Comparison of ENCODE assay signal across 18 cellular contexts in the genomic region with DNA sequence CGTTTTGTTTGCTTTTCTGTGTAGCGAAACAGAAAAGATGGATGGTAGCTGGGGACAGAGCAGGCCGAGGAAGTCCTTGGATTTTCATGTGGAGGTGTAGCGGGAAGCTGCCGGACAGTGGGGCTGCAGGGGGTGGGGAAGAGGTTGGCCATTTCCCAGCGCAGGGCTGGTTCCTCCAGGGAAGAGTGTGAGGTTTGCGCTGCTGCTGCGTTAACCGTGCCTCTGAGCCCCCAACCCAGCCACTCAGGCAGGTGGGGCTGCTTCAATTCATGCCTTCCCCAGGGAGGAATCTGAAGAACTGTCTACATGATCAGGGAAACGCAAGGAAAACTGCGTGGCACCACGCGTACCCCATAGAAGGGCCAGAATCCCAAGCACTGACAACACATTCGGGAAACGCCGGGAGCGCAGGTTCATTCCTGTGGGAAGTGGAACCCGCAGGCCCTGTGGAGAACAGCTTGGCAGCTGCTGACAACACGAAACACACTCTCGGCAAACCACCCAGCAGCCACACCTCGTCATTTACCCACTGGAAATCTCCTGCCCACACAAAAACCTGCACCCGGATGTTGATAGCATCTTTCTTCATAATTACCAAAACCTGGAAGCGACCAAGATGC. TPM values are rescaled to one million over a fixed set of nuclear protein-coding genes. Genes with fewer than 3 reads are reported as not detected.
A peak's percentile ranks its signal among the peaks of the same experiment; 100 is the strongest.
DNase-seq lines count a peak whose midpoint lies in the region; ATAC-seq and TF ChIP-seq lines count a peak whose summit lies in the region.
"Had no signal": no experiment of that assay in that cellular context is flagged by ENCODE, and none has a peak within 500 bp of the region (broad histone marks: within the 10 kb centered on the region; RNA-seq: fewer than 3 reads in every experiment).

No MANE protein-coding gene starts in this region.

- H3K36me3 ChIP-seq in A673 (ENCODE audit: insufficient read depth, low read length, poor library complexity, severe bottlenecking), result peaks cover 75% of the 10 kb centered on the region
- H3K36me3 ChIP-seq in CD8-positive, alpha-beta memory T cell (ENCODE audit: insufficient read depth, low read length), result peaks cover 11% of the 10 kb centered on the region
- peaks cover 80% of the 10 kb centered on the region for H3K36me3 ChIP-seq in lower lobe of right lung
- H3K36me3 ChIP-seq: prostate gland had no signal

- CTCF ChIA-PET in A673 (lab: Charles Lee), result interaction anchor here (0.6 kb wide), 1 partner anchor 505 kb away, joined by 3 read pairs; no protein-coding TSS in a partner anchor
- CTCF ChIA-PET in CD8-positive, alpha-beta memory T cell (lab: Charles Lee), result interaction anchor here (1.7 kb wide), 1 partner anchor 11 kb away, joined by 4 read pairs; no protein-coding TSS in a partner anchor

- TF ChIP-seq CTCF in A673 (conservative IDR thresholded peaks at IDR 0.05; ENCODE audit: low read depth, low read length), result no peak
- no peak for TF ChIP-seq CTCF in lower lobe of right lung (IDR thresholded peaks at IDR 0.05)

- POLR2A ChIA-PET in A673 (lab: Charles Lee; ENCODE audit: low non-redundant PET), result no interaction called here
- POLR2A ChIA-PET in CD8-positive, alpha-beta memory T cell (lab: Charles Lee), result no interaction called here

- H3K27me3 Mint-ChIP-seq in CD8-positive, alpha-beta memory T cell, result peaks cover 0 to 1% of the 10 kb centered on the region in 2 donors
- no peaks in the 10 kb centered on the region for H3K27me3 Mint-ChIP-seq in activated T-helper 17 cell treated with anti-CD3 and anti-CD28 coated beads, Interleukin-2, amount 50 U/mL, for 72 hours
- H3K27me3 Mint-ChIP-seq: activated B cell treated with CpG ODN at 0.5 μM for 24 hours had no signal

- no peaks in the 10 kb centered on the region for H3K27me3 ChIP-seq in A673 (replicated peaks; ENCODE audit: insufficient read depth, low read depth, low read length, poor library complexity)
- H3K27me3 ChIP-seq in CD8-positive, alpha-beta memory T cell (ENCODE audit: insufficient read depth, low read length, poor library complexity, severe bottlenecking), result no peaks in the 10 kb centered on the region
- H3K27me3 ChIP-seq in lower lobe of right lung (ENCODE audit: low read depth), result no peaks in the 10 kb centered on the region
- H3K27me3 ChIP-seq: ascending aorta, tibial artery had no signal

- H3K4me3 ChIP-seq in A673 (ENCODE audit: low read depth, low read length, poor library complexity, severe bottlenecking), result no peak overlapping the region
- no peak overlapping the region for H3K4me3 ChIP-seq in CD8-positive, alpha-beta memory T cell (ENCODE audit: low read length)
- H3K4me3 ChIP-seq in lower lobe of right lung, result no peak overlapping the region
- H3K4me3 ChIP-seq: ascending aorta, lung, prostate gland, tibial artery had no signal

- H3K27ac ChIP-seq in A673 (ENCODE audit: low read depth, low read length, poor library complexity, severe bottlenecking), result peak overlapping the region; percentile 50
- no peak overlapping the region for H3K27ac ChIP-seq in CD8-positive, alpha-beta memory T cell (ENCODE audit: low read depth, low read length)
- H3K27ac ChIP-seq in lower lobe of right lung, result no peak overlapping the region
- H3K27ac ChIP-seq: ascending aorta, prostate gland, tibial artery had no signal

- H3K9me3 Mint-ChIP-seq in CD8-positive, alpha-beta memory T cell, result no peaks in the 10 kb centered on the region
- H3K9me3 Mint-ChIP-seq in activated T-helper 17 cell treated with anti-CD3 and anti-CD28 coated beads, Interleukin-2, amount 50 U/mL, for 72 hours, result no peaks in the 10 kb centered on the region
- H3K9me3 Mint-ChIP-seq: activated B cell treated with CpG ODN at 0.5 μM for 24 hours had no signal

- H3K4me1 Mint-ChIP-seq in CD8-positive, alpha-beta memory T cell, result peaks cover 28 to 56% (median 42%) of the 10 kb centered on the region in 3 donors
- H3K4me1 Mint-ChIP-seq in activated T-helper 17 cell treated with anti-CD3 and anti-CD28 coated beads, Interleukin-2, amount 50 U/mL, for 72 hours, result peaks cover 24% of the 10 kb centered on the region
- H3K4me1 Mint-ChIP-seq: activated B cell treated with CpG ODN at 0.5 μM for 24 hours had no signal

- BruUV-seq in A673 (replicated peaks; lab: Mats Ljungman, UMichigan), result no TSS peak

- H3K9me3 ChIP-seq in A673 (ENCODE audit: low read depth, low read length, poor library complexity, severe bottlenecking), result no peaks in the 10 kb centered on the region
- no peaks in the 10 kb centered on the region for H3K9me3 ChIP-seq in CD8-positive, alpha-beta memory T cell (ENCODE audit: low read length)
- no peaks in the 10 kb centered on the region for H3K9me3 ChIP-seq in lower lobe of right lung
- H3K9me3 ChIP-seq: prostate gland had no signal

- peaks cover 9 to 74% (median 12%) of the 10 kb centered on the region in 3 donors for H3K36me3 Mint-ChIP-seq in CD8-positive, alpha-beta memory T cell
- H3K36me3 Mint-ChIP-seq in activated T-helper 17 cell treated with anti-CD3 and anti-CD28 coated beads, Interleukin-2, amount 50 U/mL, for 72 hours (ENCODE audit: low read depth), result peaks cover 77% of the 10 kb centered on the region

- H3K4me3 Mint-ChIP-seq in CD8-positive, alpha-beta memory T cell, result no peak overlapping the region
- peak overlapping the region; percentile 40 for H3K4me3 Mint-ChIP-seq in activated T-helper 17 cell treated with anti-CD3 and anti-CD28 coated beads, Interleukin-2, amount 50 U/mL, for 72 hours
- H3K4me3 Mint-ChIP-seq: activated B cell treated with CpG ODN at 0.5 μM for 24 hours had no signal

- peak; percentile 59 for ATAC-seq in activated T-helper 17 cell treated with anti-CD3 and anti-CD28 coated beads, Interleukin-2, amount 50 U/mL, for 72 hours (replicated peaks)
- ATAC-seq in lower lobe of right lung (no peak), GM18858 (IDR thresholded peaks at IDR 0.05; ENCODE audit: unreplicated experiment) (no peak)

- DNase-seq in A673 (ENCODE audit: low spot score) (no peak), lower lobe of right lung (peak; percentile 32), NCI-H187 (lab: John Stamatoyannopoulos, UW) (no peak), ecto neural progenitor cell (ENCODE audit: low spot score) (no peak), SW480 (ENCODE audit: low spot score) (no peak)
- DNase-seq in CD8-positive, alpha-beta memory T cell, result no peak
- DNase-seq: activated B cell treated with CpG ODN at 0.5 μM for 24 hours; activated CD8-positive, alpha-beta memory T cell treated with anti-CD3 and anti-CD28 coated beads, Interleukin-2, amount 50 U/mL, for 48 hours; activated naive CD4-positive, alpha-beta T cell treated with Interleukin-2 at 50 U/mL for 16 hours; erythroblast; NCI-H1694; NK-92 treated with Interleukin-12 subunit alpha and Interleukin-12 subunit beta, amount 100 ng/mL, for 24 hours; tibial artery had no signal

- H3K27ac Mint-ChIP-seq in CD8-positive, alpha-beta memory T cell, result peak overlapping the region in 6 of 8 donors; percentile 16 to 95 (median 67)
- peak overlapping the region; percentile 71 for H3K27ac Mint-ChIP-seq in activated T-helper 17 cell treated with anti-CD3 and anti-CD28 coated beads, Interleukin-2, amount 50 U/mL, for 72 hours
- H3K27ac Mint-ChIP-seq: activated B cell treated with CpG ODN at 0.5 μM for 24 hours had no signal

- H3K4me1 ChIP-seq in A673 (ENCODE audit: insufficient read depth, low read length, poor library complexity, severe bottlenecking) (peaks cover 5% of the 10 kb centered on the region), lower lobe of right lung (peaks cover 3% of the 10 kb centered on the region)
- H3K4me1 ChIP-seq in CD8-positive, alpha-beta memory T cell (ENCODE audit: insufficient read depth, low read length), result no peaks in the 10 kb centered on the region
- H3K4me1 ChIP-seq: ascending aorta, prostate gland, tibial artery had no signal

- intact Hi-C loops in A673 (cut with micrococcal nuclease; ENCODE audit: unreplicated experiment), result no loop called here
- intact Hi-C loops in lower lobe of right lung (cut with DNase I), result no loop called here

RNA-seq across cellular contexts. Expression of gene PCGF3, which starts 57.7 kb away (rescaled TPM):
- total RNA-seq in A673 (2021) (83.5 and 83.9 TPM in 2 replicates), lower lobe of right lung (44.8 TPM)
- total RNA-seq in CD8-positive, alpha-beta memory T cell, result 10 to 100 TPM; 24.7 to 26.1 TPM
- polyA plus RNA-seq in CD8-positive, alpha-beta memory T cell, result 4.8 TPM
- 10 to 100 TPM; 34.4 to 35.3 TPM for total RNA-seq in activated T-helper 17 cell treated with anti-CD3 and anti-CD28 coated beads, Interleukin-2, amount 50 U/mL, for 72 hours
